In genomic region chr1:244864253-244865027, GRCh38 we compare ENCODE assay signal across 8 cellular contexts. TPM values are rescaled to one million over a fixed set of nuclear protein-coding genes. Genes with fewer than 3 reads are reported as not detected.
A peak's percentile ranks its signal among the peaks of the same experiment; 100 is the strongest.
DNase-seq lines count a peak whose midpoint lies in the region; ATAC-seq and TF ChIP-seq lines count a peak whose summit lies in the region.

HNRNPU (minus strand) TSS chr1:244864543; CDS start chr1:244864307, 236 bp downstream.

- peaks cover 32 to 45% (median 41%) of the 10 kb centered on the region in 10 experiments for H3K4me1 ChIP-seq in BLaER1 treated with 17β-estradiol and CSF1 and Interleukin-3, amounts not matched to agents 10 nM and 100 nM
- peaks cover 9% of the 10 kb centered on the region for H3K4me1 ChIP-seq in colonic mucosa

- peaks cover 31 to 34% (median 33%) of the 10 kb centered on the region in 11 experiments for H3K36me3 ChIP-seq in BLaER1 treated with 17β-estradiol and CSF1 and Interleukin-3, amounts not matched to agents 10 nM and 100 nM
- H3K36me3 ChIP-seq in colonic mucosa = peaks cover 7% of the 10 kb centered on the region

- DNase-seq in GM19240 (ENCODE audit: insufficient read length, low spot score) (peak; percentile 61), NCI-H526 (lab: John Stamatoyannopoulos, UW) (peak; percentile 74 to 97), colonic mucosa (peak; percentile 96)
- peak; percentile 97 for DNase-seq in activated CD4-positive, alpha-beta T cell treated with anti-CD3 and anti-CD28 coated beads for 48 hours
- peak; percentile 92 to 97 for DNase-seq in stimulated activated CD4-positive, alpha-beta T cell treated with anti-CD3 and anti-CD28 coated beads, Interleukin-1b, Interleukin-23, amount 100 ng/mL, for 4 hours (ENCODE audit: low read depth in 2 of 2)

- ATAC-seq in HG03460 (IDR thresholded peaks at IDR 0.05; ENCODE audit: unreplicated experiment) = peak; percentile 70

- TF ChIP-seq CTCF in colonic mucosa (IDR thresholded peaks at IDR 0.05) = no peak

- peaks cover 34 to 42% (median 35%) of the 10 kb centered on the region in 11 experiments for H4K20me1 ChIP-seq in BLaER1 treated with 17β-estradiol and CSF1 and Interleukin-3, amounts not matched to agents 10 nM and 100 nM

- H3K27ac ChIP-seq in BLaER1 treated with 17β-estradiol and CSF1 and Interleukin-3, amounts not matched to agents 10 nM and 100 nM = peak within 1 kb of the TSS; percentile 99 to 100 (median 100)
- H3K27ac ChIP-seq in colonic mucosa (peak within 1 kb of the TSS; percentile 100), layer of hippocampus (ENCODE audit: low read depth, low read length) (peak within 1 kb of the TSS; percentile 98)

- intact Hi-C loops in colonic mucosa (cut with DNase I) = loop anchor here (2.0 to 10.0 kb wide), 3 partner anchors 30 to 180 kb away; partner anchors contain the start of gene COX20

- H3K9ac ChIP-seq in BLaER1 treated with 17β-estradiol and CSF1 and Interleukin-3, amounts not matched to agents 10 nM and 100 nM = peak within 1 kb of the TSS; percentile 99 to 100 (median 100)
- peak within 1 kb of the TSS; percentile 100 for H3K9ac ChIP-seq in colonic mucosa (ENCODE audit: low read depth in 2 of 2, low read length in 2 of 2)

- no peaks in the 10 kb centered on the region for H3K27me3 ChIP-seq in BLaER1 treated with 17β-estradiol and CSF1 and Interleukin-3, amounts not matched to agents 10 nM and 100 nM
- H3K27me3 ChIP-seq in colonic mucosa = no peaks in the 10 kb centered on the region
- no peaks in the 10 kb centered on the region for H3K27me3 ChIP-seq in layer of hippocampus (ENCODE audit: control insufficient read depth, insufficient read depth, low read length)

- H3K4me2 ChIP-seq in BLaER1 treated with 17β-estradiol and CSF1 and Interleukin-3, amounts not matched to agents 10 nM and 100 nM = peak within 1 kb of the TSS; percentile 78 to 94 (median 87)

- peak within 1 kb of the TSS; percentile 93 to 100 (median 99) for H3K4me3 ChIP-seq in BLaER1 treated with 17β-estradiol and CSF1 and Interleukin-3, amounts not matched to agents 10 nM and 100 nM
- H3K4me3 ChIP-seq in colonic mucosa = peak within 1 kb of the TSS; percentile 90

- no peaks in the 10 kb centered on the region for H3K9me3 ChIP-seq in BLaER1 treated with 17β-estradiol and CSF1 and Interleukin-3, amounts not matched to agents 10 nM and 100 nM (replicated peaks in 1 of 11)
- no peaks in the 10 kb centered on the region for H3K9me3 ChIP-seq in colonic mucosa

RNA-seq across cellular contexts. Expression of gene HNRNPU, which starts in this region (rescaled TPM):
- 100 to 1,000 TPM; 218 to 370 TPM for total RNA-seq in colonic mucosa

Comparison
In these comparisons a context has a peak if more than half of its experiments do, and no peak if none do; other contexts are left out.
1. Peak in every context shown above with its lines: DNase-seq, ATAC-seq, H3K4me3 ChIP-seq and H3K27ac ChIP-seq.